In the genomic region with DNA sequence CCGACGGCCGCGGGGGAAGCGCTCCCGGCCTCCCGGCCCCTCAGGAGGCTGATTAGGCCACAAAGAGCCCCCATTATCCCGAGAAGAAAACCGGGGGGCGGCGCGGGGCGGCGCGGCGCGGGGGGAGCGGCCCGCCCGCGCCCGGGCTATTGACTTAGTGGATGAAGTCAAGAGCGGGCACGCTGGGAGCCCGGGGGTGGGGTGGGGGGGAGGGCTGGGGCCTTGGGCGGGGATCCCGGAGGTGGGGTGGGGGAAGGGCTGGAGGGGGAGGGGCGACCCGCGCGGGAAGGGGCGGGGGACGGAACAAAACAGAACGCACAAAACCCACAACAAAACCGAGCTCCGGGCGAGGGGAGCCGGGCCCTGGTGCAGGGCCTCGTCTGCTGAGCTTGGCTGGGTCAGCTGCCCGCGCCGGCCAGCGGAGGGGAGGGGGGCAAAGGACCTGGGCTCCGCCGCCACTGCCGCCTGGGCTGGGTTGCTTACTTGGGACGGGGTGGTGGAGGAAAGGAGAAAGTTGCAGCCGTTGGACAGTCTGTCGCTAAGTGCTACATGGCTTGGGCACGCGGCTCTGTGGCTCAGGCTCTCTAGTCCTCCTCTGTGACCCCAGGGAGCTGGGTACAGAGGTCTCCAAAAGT, we compare ENCODE assay signal across 18 cellular contexts. TPM values are rescaled to one million over a fixed set of nuclear protein-coding genes. Genes with fewer than 3 reads are reported as not detected.
DNase-seq lines count a peak whose midpoint lies in the region; ATAC-seq and TF ChIP-seq lines count a peak whose summit lies in the region.
"Had no signal": no experiment of that assay in that cellular context is flagged by ENCODE, and none has a peak within 500 bp of the region (broad histone marks: within the 10 kb centered on the region; RNA-seq: fewer than 3 reads in every experiment).

No MANE protein-coding gene starts in this region.

- H3K36me3 Mint-ChIP-seq in CD4-positive, alpha-beta T cell (ENCODE audit: low read depth), result no peaks in the 10 kb centered on the region
- H3K36me3 Mint-ChIP-seq in nephron progenitor cell (ENCODE audit: low read depth) (no peaks in the 10 kb centered on the region), progenitor cell of endocrine pancreas (ENCODE audit: insufficient read depth) (no peaks in the 10 kb centered on the region)

- H3K4me3 ChIP-seq in H7 (ENCODE audit: insufficient read depth, low read depth, low read length), result peak overlapping the region; percentile 25
- H3K4me3 ChIP-seq in esophagus squamous epithelium, result peak overlapping the region; percentile 5 to 61 (median 25)
- H3K4me3 ChIP-seq in prostate gland, result peak overlapping the region; percentile 5 to 17

- peaks cover 83% of the 10 kb centered on the region for H3K27me3 Mint-ChIP-seq in CD4-positive, alpha-beta T cell
- H3K27me3 Mint-ChIP-seq in nephron progenitor cell (ENCODE audit: low read depth, poor library complexity), result peaks cover 100% of the 10 kb centered on the region
- H3K27me3 Mint-ChIP-seq in progenitor cell of endocrine pancreas, result peaks cover 88% of the 10 kb centered on the region

- WGBS in esophagus squamous epithelium, 2 donors, result 0 to 14% methylated on average over 2 to 12 of the region's 51 CpGs
- 2% methylated on average over 34 of the region's 51 CpGs for WGBS in prostate gland

- H3K4me1 ChIP-seq in esophagus squamous epithelium (peaks cover 14 to 50% (median 14%) of the 10 kb centered on the region in 3 donors), prostate gland (replicated peaks) (peaks cover 9% of the 10 kb centered on the region)

- no peak overlapping the region for H3K27ac Mint-ChIP-seq in CD4-positive, alpha-beta T cell
- no peak overlapping the region for H3K27ac Mint-ChIP-seq in nephron progenitor cell
- no peak overlapping the region for H3K27ac Mint-ChIP-seq in progenitor cell of endocrine pancreas

- intact Hi-C loops in CD4-positive, alpha-beta T cell (cut with DNase I, micrococcal nuclease), result no loop called here
- intact Hi-C loops in esophagus squamous epithelium (cut with DNase I) (no loop called here), prostate gland (cut with DNase I) (no loop called here)

- no peak for ATAC-seq in CD4-positive, alpha-beta T cell (ENCODE audit: poor library complexity)

- H3K9me3 Mint-ChIP-seq in CD4-positive, alpha-beta T cell, result no peaks in the 10 kb centered on the region
- H3K9me3 Mint-ChIP-seq in nephron progenitor cell, result no peaks in the 10 kb centered on the region
- H3K9me3 Mint-ChIP-seq in progenitor cell of endocrine pancreas (ENCODE audit: low read depth), result no peaks in the 10 kb centered on the region
- H3K9me3 Mint-ChIP-seq: nephron had no signal

- POLR2A ChIA-PET in CD4-positive, alpha-beta T cell (lab: Charles Lee), result no interaction called here

- peaks cover 55% of the 10 kb centered on the region for H3K4me1 Mint-ChIP-seq in CD4-positive, alpha-beta T cell (ENCODE audit: low read depth)
- H3K4me1 Mint-ChIP-seq in nephron progenitor cell (peaks cover 34% of the 10 kb centered on the region), progenitor cell of endocrine pancreas (ENCODE audit: low read depth) (peaks cover 3% of the 10 kb centered on the region)

- no peak for TF ChIP-seq CTCF in CD4-positive, alpha-beta T cell (IDR thresholded peaks at IDR 0.05)
- TF ChIP-seq CTCF in esophagus squamous epithelium (IDR thresholded peaks at IDR 0.05) (no peak), prostate gland (IDR thresholded peaks at IDR 0.05) (no peak), nephron progenitor cell (IDR thresholded peaks at IDR 0.05) (no peak), progenitor cell of endocrine pancreas (IDR thresholded peaks at IDR 0.05; ENCODE audit: unreplicated experiment) (no peak)

- no peaks in the 10 kb centered on the region for H3K36me3 ChIP-seq in H7 (replicated peaks; ENCODE audit: control insufficient read depth, insufficient read depth, low read length)
- H3K36me3 ChIP-seq in esophagus squamous epithelium, result no peaks in the 10 kb centered on the region
- no peaks in the 10 kb centered on the region for H3K36me3 ChIP-seq in prostate gland

- no peaks in the 10 kb centered on the region for H3K9me3 ChIP-seq in CD4-positive, alpha-beta T cell (ENCODE audit: control insufficient read depth, low read length)
- H3K9me3 ChIP-seq in esophagus squamous epithelium (no peaks in the 10 kb centered on the region), prostate gland (no peaks in the 10 kb centered on the region)

- peaks cover 81% of the 10 kb centered on the region for H3K27me3 ChIP-seq in CD4-positive, alpha-beta T cell (ENCODE audit: control insufficient read depth, insufficient read depth, low read length)
- H3K27me3 ChIP-seq in H7 (ENCODE audit: control insufficient read depth, insufficient read depth, low read length), result peaks cover 89% of the 10 kb centered on the region
- H3K27me3 ChIP-seq in esophagus squamous epithelium, result peaks cover 29 to 100% (median 64%) of the 10 kb centered on the region in 4 donors
- peaks cover 70% of the 10 kb centered on the region for H3K27me3 ChIP-seq in prostate gland (replicated peaks; ENCODE audit: insufficient read depth)

- TF ChIP-seq POLR2A in esophagus squamous epithelium (IDR thresholded peaks at IDR 0.05) (no peak), prostate gland (IDR thresholded peaks at IDR 0.05) (no peak)

- peak overlapping the region; percentile 56 for H3K4me3 Mint-ChIP-seq in CD4-positive, alpha-beta T cell
- H3K4me3 Mint-ChIP-seq in nephron progenitor cell, result no peak overlapping the region
- H3K4me3 Mint-ChIP-seq in progenitor cell of endocrine pancreas (ENCODE audit: low read depth), result no peak overlapping the region

- DNase-seq in CD4-positive, alpha-beta T cell, result no peak
- DNase-seq in H7 (peak; percentile 92), esophagus squamous epithelium (lab: John Stamatoyannopoulos, UW) (no peak), prostate gland (ENCODE audit: low spot score) (no peak), nephron progenitor cell (no peak), OCI-M1 (lab: John Stamatoyannopoulos, UW) (no peak), NCI-H69 (lab: John Stamatoyannopoulos, UW) (no peak), progenitor cell of endocrine pancreas (ENCODE audit: low spot score, unreplicated experiment) (no peak)
- DNase-seq: activated CD4-positive, alpha-beta T cell treated with anti-CD3 and anti-CD28 coated beads for 1 hour; activated T-cell treated with anti-CD3 and anti-CD28 coated beads for 4 hours; dorsolateral prefrontal cortex; GDM1; kidney; NCI-H2107; SW 1271 had no signal

- CTCF ChIA-PET in CD4-positive, alpha-beta T cell (lab: Charles Lee), result no interaction called here

- H3K27ac ChIP-seq in CD4-positive, alpha-beta T cell (ENCODE audit: low read depth, low read length), result no peak overlapping the region
- H3K27ac ChIP-seq in esophagus squamous epithelium (no peak overlapping the region), prostate gland (no peak overlapping the region)
- H3K27ac ChIP-seq: C4-2B, dorsolateral prefrontal cortex had no signal

RNA-seq across cellular contexts. Expression of a gene that starts 16.2 kb away (rescaled TPM):
- not detected for total RNA-seq in CD4-positive, alpha-beta T cell
- total RNA-seq in H7 (2014; rRNA removed; shearing (Covaris generic)), result 0.30 and 1.6 TPM in 2 replicates
- not detected for total RNA-seq in esophagus squamous epithelium
- under 1 TPM in 1 of 2 donors, not detected in 1; 0.32 TPM for total RNA-seq in prostate gland
- total RNA-seq in progenitor cell of endocrine pancreas, result not detected in 2 replicates
- total RNA-seq: fibroblast of villous mesenchyme, kidney had no signal
